Comparison of ENCODE assay signal across 10 cellular contexts in the genomic region with DNA sequence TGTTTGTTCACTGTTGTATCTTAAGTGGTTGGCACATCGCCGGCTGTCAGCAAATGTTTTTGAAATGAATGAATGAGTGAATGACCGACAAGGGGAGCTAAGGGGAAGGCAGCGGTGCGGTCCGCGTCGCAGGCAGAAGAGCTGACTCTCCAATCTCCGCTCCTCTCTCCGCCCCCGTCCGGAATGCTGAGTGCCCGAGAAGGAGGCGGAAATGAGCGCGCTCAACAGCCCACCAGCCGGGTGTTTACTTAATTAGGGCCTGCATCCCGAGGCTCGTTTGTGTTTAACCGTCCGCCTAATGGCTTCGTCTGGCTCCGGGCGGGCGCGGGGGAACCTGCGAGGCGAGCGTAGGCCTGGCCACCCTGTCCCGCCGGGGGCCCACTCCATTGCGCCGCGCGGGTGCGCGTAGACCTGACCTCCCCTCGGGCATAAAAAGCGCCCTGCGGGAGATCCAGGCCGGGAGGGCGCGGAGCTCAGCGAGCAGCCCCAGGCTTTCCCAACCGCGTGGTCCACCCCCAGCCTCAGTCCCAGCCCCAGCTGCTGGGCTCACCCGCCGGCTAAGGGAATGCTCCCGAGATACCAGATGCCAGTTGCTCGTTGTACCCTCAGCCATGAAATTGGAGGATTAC. TPM values are rescaled to one million over a fixed set of nuclear protein-coding genes. Genes with fewer than 3 reads are reported as not detected.
A peak's percentile ranks its signal among the peaks of the same experiment; 100 is the strongest.
DNase-seq lines count a peak whose midpoint lies in the region; ATAC-seq and TF ChIP-seq lines count a peak whose summit lies in the region.
"Had no signal": no experiment of that assay in that cellular context is flagged by ENCODE, and none has a peak within 500 bp of the region (broad histone marks: within the 10 kb centered on the region; RNA-seq: fewer than 3 reads in every experiment).

No MANE protein-coding gene starts in this region.

- 2% methylated on average over 50 of the region's 50 CpGs for WGBS in right cardiac atrium

- no peak for TF ChIP-seq POLR2A in uterus (IDR thresholded peaks at IDR 0.05)

- no peak for DNase-seq in left ventricle myocardium inferior
- DNase-seq in right cardiac atrium, result no peak
- peak; percentile 34 for DNase-seq in amniotic epithelial cell (ENCODE audit: low read depth)
- DNase-seq in kidney tubule cell (ENCODE audit: low spot score), result peak; percentile 71
- DNase-seq in uterus, result peak; percentile 42 to 43
- DNase-seq in NCI-H187 treated with DMSO at 0.1 percent for 48 hours (lab: John Stamatoyannopoulos, UW), result no peak
- no peak for DNase-seq in mesenteric fat pad (ENCODE audit: low spot score)
- DNase-seq: activated T-cell treated with anti-CD3 and anti-CD28 coated beads, Interleukin-2, amount 50 U/mL, for 4 hours had no signal

- H3K4me3 ChIP-seq in left ventricle myocardium inferior (peak overlapping the region; percentile 47), right cardiac atrium (ENCODE audit: low read length) (no peak overlapping the region), uterus (peak overlapping the region; percentile 18 to 22)

- H3K27ac ChIP-seq in left ventricle myocardium inferior (replicated peaks), result no peak overlapping the region
- no peak overlapping the region for H3K27ac ChIP-seq in right cardiac atrium (ENCODE audit: low read length)
- H3K27ac ChIP-seq in uterus, result peak overlapping the region; percentile 31 to 86

- intact Hi-C loops in left ventricle myocardium inferior (cut with micrococcal nuclease), result no loop called here
- intact Hi-C loops in right cardiac atrium (cut with DNase I), result no loop called here
- intact Hi-C loops in uterus (cut with DNase I; ENCODE audit: low total_unique reads), result no loop called here

- H3K4me1 ChIP-seq in left ventricle myocardium inferior (peaks cover 27% of the 10 kb centered on the region), right cardiac atrium (ENCODE audit: control insufficient read depth, insufficient read depth, low read length) (no peaks in the 10 kb centered on the region), uterus (peaks cover under 1 to 10% of the 10 kb centered on the region in 2 donors)

- H3K27me3 ChIP-seq in left ventricle myocardium inferior (ENCODE audit: low read depth) (peaks cover 81% of the 10 kb centered on the region), right cardiac atrium (ENCODE audit: control insufficient read depth, insufficient read depth) (no peaks in the 10 kb centered on the region), uterus (no peaks in the 10 kb centered on the region)

- H3K36me3 ChIP-seq in left ventricle myocardium inferior (no peaks in the 10 kb centered on the region), uterus (no peaks in the 10 kb centered on the region)

- ATAC-seq in right cardiac atrium (no peak), HG02588 (IDR thresholded peaks at IDR 0.05; ENCODE audit: unreplicated experiment) (no peak)
- ATAC-seq: activated T-cell treated with anti-CD3 and anti-CD28 coated beads, Interleukin-2, amount 50 U/mL, for 4 hours had no signal

- H3K9me3 ChIP-seq in left ventricle myocardium inferior (replicated peaks), result no peaks in the 10 kb centered on the region
- H3K9me3 ChIP-seq in right cardiac atrium (ENCODE audit: control insufficient read depth, low read length), result no peaks in the 10 kb centered on the region
- H3K9me3 ChIP-seq in uterus, result no peaks in the 10 kb centered on the region

- TF ChIP-seq CTCF in left ventricle myocardium inferior (IDR thresholded peaks at IDR 0.05; ENCODE audit: borderline replicate concordance) (no peak), uterus (IDR thresholded peaks at IDR 0.05) (no peak)

RNA-seq across cellular contexts. Expression of a gene that starts 2.6 kb away (rescaled TPM):
- total RNA-seq in left ventricle myocardium inferior (0.08 TPM), right cardiac atrium (under 1 TPM in 3 of 4 donors, not detected in 1; 0.14 to 0.29 (median 0.25) TPM), uterus (10 to 100 TPM in 2 of 4 donors, 1 to 10 TPM in 2; 5.1 to 55.3 (median 18.9) TPM), mesenteric fat pad (0.51 TPM)
- polyA plus RNA-seq in right cardiac atrium, result 0.09 TPM
- polyA plus RNA-seq: IgD-negative memory B cell had no signal

Comparison
In these comparisons a context has a peak if more than half of its experiments do, and no peak if none do; other contexts are left out.
1. DNase-seq: peak in amniotic epithelial cell (single experiment), kidney tubule cell (single experiment) and uterus (2 of 2); none in left ventricle myocardium inferior (single experiment), right cardiac atrium (0 of 3), NCI-H187 treated with DMSO at 0.1 percent for 48 hours (single experiment) and mesenteric fat pad (single experiment).
2. H3K27ac ChIP-seq: peak in uterus (2 of 2); none in left ventricle myocardium inferior (single experiment) and right cardiac atrium (single experiment).